In the genomic region with DNA sequence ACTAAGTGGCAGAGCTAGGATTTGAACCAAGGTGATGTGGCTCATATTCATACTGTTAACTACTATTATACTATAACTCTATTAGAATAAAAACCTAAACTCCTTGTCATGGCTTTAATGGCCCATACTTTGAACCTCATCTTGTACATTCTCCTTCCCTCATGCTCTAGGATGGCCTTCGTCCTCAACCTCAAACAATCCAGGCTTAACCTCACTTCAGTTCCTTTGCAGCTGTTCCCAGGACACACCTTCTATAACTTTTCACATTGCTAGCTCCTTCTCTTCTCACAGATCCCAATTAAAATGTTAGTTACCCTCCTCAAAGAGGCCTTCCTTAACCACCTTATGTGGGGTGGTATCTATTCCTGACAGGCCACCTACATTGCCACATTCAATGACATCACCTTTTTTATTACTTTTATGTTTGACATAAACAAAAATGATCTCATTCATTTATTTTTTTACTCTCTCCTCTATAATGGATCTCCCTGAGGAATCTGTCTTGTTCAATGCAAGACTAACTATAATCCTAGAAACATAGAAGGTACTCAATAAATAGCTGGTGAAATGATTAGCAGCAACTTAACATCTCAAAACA, we compare ENCODE assay signal across 16 cellular contexts. TPM values are rescaled to one million over a fixed set of nuclear protein-coding genes. Genes with fewer than 3 reads are reported as not detected.
A peak's percentile ranks its signal among the peaks of the same experiment; 100 is the strongest.
DNase-seq lines count a peak whose midpoint lies in the region; ATAC-seq, FAIRE-seq and TF ChIP-seq lines count a peak whose summit lies in the region.
"Had no signal": no experiment of that assay in that cellular context is flagged by ENCODE, and none has a peak within 500 bp of the region (broad histone marks: within the 10 kb centered on the region; RNA-seq: fewer than 3 reads in every experiment).

No MANE protein-coding gene starts in this region.

- H3K4me1 Mint-ChIP-seq in type B pancreatic cell (ENCODE audit: unreplicated experiment) = no peaks in the 10 kb centered on the region
- H3K4me1 Mint-ChIP-seq: CD14-positive monocyte had no signal

- H3K27me3 ChIP-seq in HepG2 (ENCODE audit: control insufficient read depth in 1 of 2, insufficient read depth in 2 of 2, low read length in 2 of 2) (no peaks in the 10 kb centered on the region), right lobe of liver (no peaks in the 10 kb centered on the region), K562 (ENCODE audit: control insufficient read depth in 2 of 2, insufficient read depth in 2 of 2, low read length in 2 of 2) (no peaks in the 10 kb centered on the region)

- H2AFZ ChIP-seq in HepG2 (ENCODE audit: low read length) (no peak overlapping the region), K562 (ENCODE audit: low read depth, low read length) (no peak overlapping the region)

- FAIRE-seq in HepG2 (lab: Jason Lieb, UNC) (no peak), K562 (lab: Jason Lieb, UNC) (no peak)
- FAIRE-seq: A549, D721Med, HTR-8/SVneo had no signal

- H3K4me1 ChIP-seq in HepG2 (ENCODE audit: insufficient read depth, low read length) (no peaks in the 10 kb centered on the region), right lobe of liver (no peaks in the 10 kb centered on the region), K562 (replicated peaks in 1 of 2; ENCODE audit: control insufficient read depth in 2 of 2, insufficient read depth in 2 of 2, low read length in 2 of 2) (no peaks in the 10 kb centered on the region), mucosa of descending colon (ENCODE audit: low read depth) (no peaks in the 10 kb centered on the region)
- H3K4me1 ChIP-seq: A549 had no signal

- H3K4me3 ChIP-seq in HepG2 (replicated peaks in 1 of 3; ENCODE audit: insufficient read depth in 1 of 3, low read depth in 2 of 3, low read length in 3 of 3) (no peak overlapping the region), right lobe of liver (no peak overlapping the region), K562 (no peak overlapping the region), mucosa of descending colon (no peak overlapping the region)
- H3K4me3 ChIP-seq: A549 had no signal

- no peak for DNase-seq in HepG2 (ENCODE audit: low spot score)
- DNase-seq in right lobe of liver = no peak
- no peak for DNase-seq in K562 (ENCODE audit: extremely low read depth in 1 of 4, low spot score in 3 of 4)
- DNase-seq in mucosa of descending colon = no peak
- DNase-seq in type B pancreatic cell (ENCODE audit: extremely low spot score, unreplicated experiment) = no peak
- no peak for DNase-seq in NOMO-1 (lab: John Stamatoyannopoulos, UW; ENCODE audit: unreplicated experiment in 2 of 2)
- DNase-seq in nucleus accumbens (lab: John Stamatoyannopoulos, UW) = no peak
- DNase-seq in globus pallidus (ENCODE audit: low spot score) = no peak
- DNase-seq: CD8-positive, alpha-beta T cell; COR-L47; DMS153; HCEC 1CT had no signal

- peaks cover 30% of the 10 kb centered on the region for H3K36me3 Mint-ChIP-seq in type B pancreatic cell

- no TSS peak for BruUV-seq in HepG2 (replicated peaks; lab: Mats Ljungman, UMichigan)
- BruUV-seq in K562 (replicated peaks; lab: Mats Ljungman, UMichigan) = no TSS peak

- in situ Hi-C loops in HepG2 (cut with HindIII; ENCODE audit: extremely low pct_ligation_motif_present, low pct_unique_long_range_greater_than_20kb) = no loop called here
- in situ Hi-C loops in K562 (cut with MboI) = loop anchor here (25.0 kb wide), 1 partner anchor 857 kb away; no protein-coding TSS in a partner anchor

- no peak overlapping the region for H3K4me3 Mint-ChIP-seq in type B pancreatic cell
- H3K4me3 Mint-ChIP-seq: CD14-positive monocyte; CD8-positive, alpha-beta T cell had no signal

- H3K27ac ChIP-seq in HepG2 (ENCODE audit: extremely low read length, insufficient read depth, low read length) (no peak overlapping the region), right lobe of liver (no peak overlapping the region), K562 (ENCODE audit: extremely low read depth, low read depth, low read length) (no peak overlapping the region)
- H3K27ac ChIP-seq: A549 had no signal

- H3K4me2 ChIP-seq in HepG2 (ENCODE audit: low read depth, low read length) (no peak overlapping the region), K562 (ENCODE audit: insufficient read depth, low read length) (no peak overlapping the region)
- H3K4me2 ChIP-seq: A549 had no signal

- H3K9ac ChIP-seq in HepG2 (ENCODE audit: insufficient read depth, low read depth, low read length) (no peak overlapping the region), K562 (ENCODE audit: insufficient read depth in 1 of 2, low read depth in 2 of 2, low read length in 2 of 2) (no peak overlapping the region)

- TF ChIP-seq EP300 in HepG2 (IDR thresholded peaks at IDR 0.05; ENCODE audit: low read depth in 2 of 2, low read length in 2 of 2) (no peak), HepG2 (CRISPR knock-in tag; IDR thresholded peaks at IDR 0.05; ENCODE audit: borderline replicate concordance) (no peak), K562 (IDR thresholded peaks at IDR 0.05; ENCODE audit: low read length) (no peak)

- TF ChIP-seq POLR2A in HepG2 (IDR thresholded peaks at IDR 0.05; ENCODE audit: insufficient read depth in 1 of 2, low read depth in 2 of 2, low read length in 2 of 2) = no peak
- TF ChIP-seq POLR2A in right lobe of liver (IDR thresholded peaks at IDR 0.05) = no peak
- no peak for TF ChIP-seq POLR2A in K562 (conservative IDR thresholded peaks at IDR 0.05)

- no peaks in the 10 kb centered on the region for H3K27me3 Mint-ChIP-seq in type B pancreatic cell

- TF ChIP-seq CTCF in HepG2 (CRISPR knock-in tag; IDR thresholded peaks at IDR 0.05) (no peak), right lobe of liver (IDR thresholded peaks at IDR 0.05) (no peak), K562 (IDR thresholded peaks at IDR 0.05 in 2 of 3, conservative IDR thresholded peaks at IDR 0.05 in 1 of 3; ENCODE audit: insufficient read depth in 2 of 3, low read depth in 1 of 3, low read length in 3 of 3) (no peak), mucosa of descending colon (IDR thresholded peaks at IDR 0.05) (no peak), type B pancreatic cell (conservative IDR thresholded peaks at IDR 0.05) (no peak)

- H3K9me3 Mint-ChIP-seq in type B pancreatic cell = peaks cover 3% of the 10 kb centered on the region
- H3K9me3 Mint-ChIP-seq: CD8-positive, alpha-beta T cell had no signal

- TF ChIP-seq RAD21 in HepG2 (CRISPR knock-in tag; IDR thresholded peaks at IDR 0.05) (no peak), K562 (CRISPR knock-in tag; conservative IDR thresholded peaks at IDR 0.05 in 1 of 2, IDR thresholded peaks at IDR 0.05 in 1 of 2) (no peak)

- no peak for ATAC-seq in HepG2
- no peak for ATAC-seq in right lobe of liver
- ATAC-seq in K562 = no peak
- peak; percentile 68 for ATAC-seq in mucosa of descending colon
- ATAC-seq: A549; CD8-positive, alpha-beta T cell had no signal

- H3K27ac Mint-ChIP-seq in type B pancreatic cell = peak overlapping the region; percentile 16
- H3K27ac Mint-ChIP-seq: CD8-positive, alpha-beta T cell had no signal

- intact Hi-C loops in HepG2 (cut with micrococcal nuclease; ENCODE audit: unreplicated experiment) = no loop called here
- intact Hi-C loops in right lobe of liver (cut with DNase I) = no loop called here
- intact Hi-C loops in K562 (cut with micrococcal nuclease) = no loop called here
- intact Hi-C loops in mucosa of descending colon (cut with DNase I, micrococcal nuclease) = no loop called here

- H4K20me1 ChIP-seq in HepG2 (ENCODE audit: insufficient read depth, low read length) (no peaks in the 10 kb centered on the region), K562 (replicated peaks; ENCODE audit: control insufficient read depth, insufficient read depth, low read length) (no peaks in the 10 kb centered on the region)

- H3K9me3 ChIP-seq in HepG2 (ENCODE audit: low read length) = no peaks in the 10 kb centered on the region
- no peaks in the 10 kb centered on the region for H3K9me3 ChIP-seq in right lobe of liver
- H3K9me3 ChIP-seq in K562 (replicated peaks; ENCODE audit: control insufficient read depth, insufficient read depth, low read depth, low read length) = no peaks in the 10 kb centered on the region
- H3K9me3 ChIP-seq in mucosa of descending colon = no peaks in the 10 kb centered on the region
- H3K9me3 ChIP-seq: A549 had no signal

- H3K79me2 ChIP-seq in HepG2 (ENCODE audit: insufficient read depth, low read length) (no peaks in the 10 kb centered on the region), K562 (ENCODE audit: control insufficient read depth, insufficient read depth, low read length) (no peaks in the 10 kb centered on the region)

- CTCF ChIA-PET in HepG2 (lab: Yijun Ruan, JAX; ENCODE audit: low intra/inter-chr PET ratio, low total read pairs) = no interaction called here
- CTCF ChIA-PET in K562 (lab: Yijun Ruan, JAX; ENCODE audit: low intra/inter-chr PET ratio) = no interaction called here

- H3K9me1 ChIP-seq in K562 (ENCODE audit: control insufficient read depth, insufficient read depth, low read length) = no peaks in the 10 kb centered on the region

- POLR2A ChIA-PET in HepG2 (lab: Yijun Ruan, JAX) (no interaction called here), K562 (lab: Yijun Ruan, JAX) (no interaction called here)

- H3K36me3 ChIP-seq in HepG2 (replicated peaks in 1 of 2; ENCODE audit: control insufficient read depth in 1 of 2, insufficient read depth in 2 of 2, low read length in 2 of 2) = peaks cover 5 to 27% of the 10 kb centered on the region in 2 experiments; a peak in 4 of 5 replicates
- H3K36me3 ChIP-seq in right lobe of liver = peaks cover 0 to 10% (median 2%) of the 10 kb centered on the region in 4 donors
- H3K36me3 ChIP-seq in K562 (ENCODE audit: control insufficient read depth, insufficient read depth, low read length) = peaks cover 31% of the 10 kb centered on the region
- no peaks in the 10 kb centered on the region for H3K36me3 ChIP-seq in mucosa of descending colon (ENCODE audit: low read depth)

- WGBS in HepG2 (ENCODE audit: low lambda C conversion rate) = 100% methylated on average over 1 of the region's 1 CpG
- WGBS in right lobe of liver (ENCODE audit: insufficient coverage, low coverage, low lambda C conversion rate, missing lambda C conversion rate) = 92% methylated on average over 1 of the region's 1 CpG
- 100% methylated on average over 1 of the region's 1 CpG for WGBS in K562 (ENCODE audit: insufficient coverage, low coverage, missing lambda C conversion rate)

RNA-seq across cellular contexts. Expression of gene CEP120, which starts 53.7 kb away (rescaled TPM):
- total RNA-seq in HepG2 (2016; rRNA removed; fragmentation: Illumina TruSeq; extraction: Trizol) (14.7 and 21.7 TPM in 2 replicates), right lobe of liver (10 to 100 TPM in 1 of 6 experiments, 1 to 10 TPM in 5; 5.7 to 12.7 (median 7.1) TPM), K562 (2014; rRNA removed) (12.4 and 13.6 TPM in 2 replicates), K562 (2014; rRNA removed; fragmentation: Illumina TruSeq; extraction: Trizol) (21.0 and 22.1 TPM in 2 replicates), K562 (2015; rRNA removed; fragmentation: Illumina TruSeq; extraction: Trizol) (18.1 and 19.0 TPM in 2 replicates), K562 (2021) (18.9 and 20.5 TPM in 2 replicates), mucosa of descending colon (10 to 100 TPM; 12.6 to 27.6 (median 15.0) TPM), type B pancreatic cell (ENCODE audit: low replicate concordance) (16.4 and 26.9 TPM in 2 replicates)
- 3.1 and 3.8 TPM in 2 replicates for total RNA-seq in HepG2 (2016; cell fraction: cytosol; rRNA removed; fragmentation: Illumina TruSeq; extraction: Trizol; ENCODE audit: low read depth)
- 14.9 and 19.2 TPM in 2 replicates for total RNA-seq in HepG2 (2016; cell fraction: insoluble cytoplasmic fraction; rRNA removed; fragmentation: Illumina TruSeq; extraction: Trizol)
- total RNA-seq in HepG2 (2016; cell fraction: membrane; rRNA removed; fragmentation: Illumina TruSeq; extraction: Trizol) = 11.9 and 12.0 TPM in 2 replicates
- total RNA-seq in HepG2 (2016; cell fraction: nucleus; rRNA removed; fragmentation: Illumina TruSeq; extraction: Trizol) = 15.4 and 23.4 TPM in 2 replicates
- polyA plus RNA-seq in HepG2 (2011; rRNA removed) (7.8 and 8.0 TPM in 2 replicates), K562 (2011; rRNA removed) (24.9 and 26.1 TPM in 2 replicates), K562 (2014; fragmentation: Illumina TruSeq; extraction: Trizol) (12.9 and 14.4 TPM in 2 replicates), K562 (2014; fragmentation: Nextera tagmentation; extraction: Ambion mirVana) (1 to 10 TPM; 3.3 to 3.9 TPM), K562 (2014; rRNA removed) (9.1 and 10.1 TPM in 2 replicates)
- polyA plus RNA-seq in HepG2 (2011; cell fraction: cytosol; rRNA removed) = 3.2 and 3.6 TPM in 2 replicates
- polyA plus RNA-seq in HepG2 (2011; cell fraction: nucleus; rRNA removed) = 6.9 and 7.7 TPM in 2 replicates
- polyA plus RNA-seq in HepG2 (2012) = 4.4 and 4.7 TPM in 2 replicates
- 0.86 and 1.0 TPM in 2 replicates for polyA plus RNA-seq in HepG2 (2016; cell fraction: cytosol; fragmentation: Illumina TruSeq; extraction: Trizol; ENCODE audit: low read depth)
- polyA plus RNA-seq in HepG2 (2016; cell fraction: insoluble cytoplasmic fraction; fragmentation: Illumina TruSeq; extraction: Trizol; ENCODE audit: low read depth) = 12.4 and 13.0 TPM in 2 replicates
- 4.1 and 4.7 TPM in 2 replicates for polyA plus RNA-seq in HepG2 (2016; cell fraction: membrane; fragmentation: Illumina TruSeq; extraction: Trizol; ENCODE audit: low read depth)
- 12.7 and 13.5 TPM in 2 replicates for polyA plus RNA-seq in HepG2 (2016; cell fraction: nucleus; fragmentation: Illumina TruSeq; extraction: Trizol; ENCODE audit: insufficient read depth, low read depth)
- polyA minus RNA-seq in HepG2 (2011; rRNA and poly(A)+ RNA removed; ENCODE audit: low replicate concordance) = 14.3 and 57.8 TPM in 2 replicates
- 6.7 and 8.3 TPM in 2 replicates for polyA minus RNA-seq in HepG2 (2011; cell fraction: cytosol; rRNA and poly(A)+ RNA removed)
- 20.9 and 37.0 TPM in 2 replicates for polyA minus RNA-seq in HepG2 (2011; cell fraction: nucleus; rRNA and poly(A)+ RNA removed)
- total RNA-seq in K562 (2011; cell fraction: chromatin; rRNA removed; ENCODE audit: low replicate concordance) = 90.2 and 99.8 TPM in 2 replicates
- 24.0 and 29.1 TPM in 2 replicates for total RNA-seq in K562 (2011; cell fraction: nucleolus; rRNA removed)
- 14.7 and 29.8 TPM in 2 replicates for total RNA-seq in K562 (2011; cell fraction: nucleoplasm; rRNA removed)
- polyA plus RNA-seq in K562 (2011; cell fraction: cytosol; rRNA removed) = 8.4 and 14.0 TPM in 2 replicates
- 30.7 and 32.9 TPM in 2 replicates for polyA plus RNA-seq in K562 (2011; cell fraction: nucleus; rRNA removed)
- 6.1 and 11.1 TPM in 2 replicates for polyA plus RNA-seq in K562 (2012)
- polyA minus RNA-seq in K562 (2011; rRNA and poly(A)+ RNA removed) = 61.2 and 64.1 TPM in 2 replicates
- 9.6 and 11.6 TPM in 2 replicates for polyA minus RNA-seq in K562 (2011; cell fraction: cytosol; rRNA and poly(A)+ RNA removed)
- 28.1 and 44.1 TPM in 2 replicates for polyA minus RNA-seq in K562 (2011; cell fraction: nucleus; rRNA and poly(A)+ RNA removed)
